In genomic region chr10:17220652-17221100, GRCh38 we compare ENCODE assay signal across 1 cellular context.
TF ChIP-seq lines count a peak whose summit lies in the region.

No MANE protein-coding gene starts in this region.

TF ChIP-seq in HepG2, 621 proteins besides CTCF, POLR2A, EP300 and RAD21 (continued from another document):
- no peak for TF ChIP-seq ZNF18 (CRISPR knock-in tag; IDR thresholded peaks at IDR 0.05; ENCODE audit: insufficient replicate concordance)
